ENCODE assay signal across 8 cellular contexts in genomic region chr9:4382722-4383317, GRCh38.
DNase-seq lines count a peak whose midpoint lies in the region; ATAC-seq and TF ChIP-seq lines count a peak whose summit lies in the region.

No MANE protein-coding gene starts in this region.

- no peak overlapping the region for H2AFZ ChIP-seq in Loucy (ENCODE audit: low read length)

- 53% methylated on average over 4 of the region's 4 CpGs for WGBS in liver

- H3K4me3 Mint-ChIP-seq in CD4-positive, alpha-beta T cell = no peak overlapping the region

- no peak overlapping the region for H3K9ac ChIP-seq in Loucy (ENCODE audit: low read depth, low read length, poor library complexity, severe bottlenecking)
- H3K9ac ChIP-seq in liver (ENCODE audit: low read depth in 1 of 2, low read length in 2 of 2) = no peak overlapping the region

- H3K27me3 Mint-ChIP-seq in CD4-positive, alpha-beta T cell = no peaks in the 10 kb centered on the region

- no peaks in the 10 kb centered on the region for H3K27me3 ChIP-seq in CD4-positive, alpha-beta T cell (ENCODE audit: control insufficient read depth, insufficient read depth, low read length)
- H3K27me3 ChIP-seq in Loucy (ENCODE audit: insufficient read depth, low read length, poor library complexity, severe bottlenecking) (no peaks in the 10 kb centered on the region), liver (ENCODE audit: control insufficient read depth in 4 of 4, insufficient read depth in 4 of 4, low read length in 3 of 4) (no peaks in the 10 kb centered on the region)

- in situ Hi-C loops in astrocyte of the cerebellum (cut with HindIII; ENCODE audit: low sequenced_read_pairs) = no loop called here

- H3K27ac Mint-ChIP-seq in CD4-positive, alpha-beta T cell = no peak overlapping the region

- POLR2A ChIA-PET in CD4-positive, alpha-beta T cell (lab: Charles Lee) = interaction anchor here (1.1 to 2.1 kb wide), 2 partner anchors 257 to 603 kb away, joined by 3 to 12 read pairs; partner anchors contain the start of gene JAK2

- peak; percentile 63 for TF ChIP-seq CTCF in CD4-positive, alpha-beta T cell (IDR thresholded peaks at IDR 0.05)
- TF ChIP-seq CTCF in Loucy (conservative IDR thresholded peaks at IDR 0.05; ENCODE audit: low read length) (peak; percentile 72), astrocyte of the cerebellum (IDR thresholded peaks at IDR 0.05; ENCODE audit: low read depth, low read length, missing control alignments) (peak; percentile 56), liver (IDR thresholded peaks at IDR 0.05; ENCODE audit: low read depth, low read length, missing input control) (peak; percentile 75)

- H3K9me3 Mint-ChIP-seq in CD4-positive, alpha-beta T cell = no peaks in the 10 kb centered on the region

- TF ChIP-seq RAD21 in liver (IDR thresholded peaks at IDR 0.05) = peak; percentile 88

- H3K4me1 ChIP-seq in Loucy (ENCODE audit: insufficient read depth, low read length, poor library complexity, severe bottlenecking) (no peaks in the 10 kb centered on the region), liver (ENCODE audit: control insufficient read depth in 4 of 4, insufficient read depth in 4 of 4, low read length in 3 of 4) (peaks cover 0 to 4% (median under 1%) of the 10 kb centered on the region in 4 donors)

- ATAC-seq in CD4-positive, alpha-beta T cell (ENCODE audit: poor library complexity) = peak; percentile 37
- ATAC-seq in GM18861 (IDR thresholded peaks at IDR 0.05; ENCODE audit: unreplicated experiment) (peak; percentile 71), GM19455 (IDR thresholded peaks at IDR 0.05; ENCODE audit: unreplicated experiment) (no peak)

- H3K4me3 ChIP-seq in Loucy (ENCODE audit: low read length, poor library complexity, severe bottlenecking) = no peak overlapping the region
- H3K4me3 ChIP-seq in astrocyte of the cerebellum (ENCODE audit: low read depth, low read length) = no peak overlapping the region
- H3K4me3 ChIP-seq in liver (ENCODE audit: low read depth in 1 of 3, low read length in 3 of 3) = no peak overlapping the region

- H3K27ac ChIP-seq in CD4-positive, alpha-beta T cell (ENCODE audit: low read depth, low read length) = no peak overlapping the region
- no peak overlapping the region for H3K27ac ChIP-seq in liver (ENCODE audit: low read depth in 1 of 2, low read length in 2 of 2)

- no peaks in the 10 kb centered on the region for H4K20me1 ChIP-seq in Loucy (ENCODE audit: insufficient read depth, low read length, poor library complexity, severe bottlenecking)

- H3F3A ChIP-seq in Loucy (ENCODE audit: low read depth) = no peaks in the 10 kb centered on the region

- CTCF ChIA-PET in CD4-positive, alpha-beta T cell (lab: Charles Lee) = interaction anchor here (0.7 to 0.9 kb wide), 2 partner anchors 256 to 258 kb away, joined by 3 read pairs; no protein-coding TSS in a partner anchor

- H3K36me3 ChIP-seq in Loucy (ENCODE audit: insufficient read depth, low read length) (no peaks in the 10 kb centered on the region), liver (ENCODE audit: control insufficient read depth in 4 of 4, insufficient read depth in 3 of 4, low read depth in 1 of 4, low read length in 3 of 4) (no peaks in the 10 kb centered on the region)

- no peaks in the 10 kb centered on the region for H3K9me2 ChIP-seq in Loucy (replicated peaks; ENCODE audit: low read depth, low read length)

- no peak overlapping the region for H3K4me2 ChIP-seq in Loucy (ENCODE audit: low read depth, low read length, poor library complexity, severe bottlenecking)

- H3K9me3 ChIP-seq in CD4-positive, alpha-beta T cell (ENCODE audit: control insufficient read depth, low read length) = no peaks in the 10 kb centered on the region
- H3K9me3 ChIP-seq in Loucy (ENCODE audit: insufficient read depth, low read depth, low read length) (no peaks in the 10 kb centered on the region), liver (ENCODE audit: control insufficient read depth in 4 of 4, low read length in 3 of 4) (no peaks in the 10 kb centered on the region)

- H3K79me2 ChIP-seq in Loucy (ENCODE audit: insufficient read depth, low read length) = no peaks in the 10 kb centered on the region

- intact Hi-C loops in CD4-positive, alpha-beta T cell (cut with DNase I, micrococcal nuclease) = loop anchor here (1.0 to 10.0 kb wide), 5 partner anchors 257 to 604 kb away; partner anchors contain the start of genes JAK2 (in 2 of the 2) and AK3 (in 1 of the 2)

- no peaks in the 10 kb centered on the region for H3K36me3 Mint-ChIP-seq in CD4-positive, alpha-beta T cell (ENCODE audit: low read depth)

- H3K4me1 Mint-ChIP-seq in CD4-positive, alpha-beta T cell (ENCODE audit: low read depth) = peaks cover 4% of the 10 kb centered on the region

- no peak for DNase-seq in CD4-positive, alpha-beta T cell
- DNase-seq in astrocyte of the cerebellum (ENCODE audit: low read depth) (peak; percentile 20), islet precursor cell (no peak), 8988T (no peak)

TF ChIP-seq in liver, 16 proteins besides CTCF, POLR2A, EP300 and RAD21:
- TF ChIP-seq JUND (IDR thresholded peaks at IDR 0.05) (no peak), MAX (IDR thresholded peaks at IDR 0.05) (no peak), REST (IDR thresholded peaks at IDR 0.05) (no peak), RXRA (IDR thresholded peaks at IDR 0.05) (no peak), ZBTB33 (IDR thresholded peaks at IDR 0.05) (no peak), HNF4A (conservative IDR thresholded peaks at IDR 0.05) (no peak), TAF1 (conservative IDR thresholded peaks at IDR 0.05) (no peak), EGR1 (IDR thresholded peaks at IDR 0.05; ENCODE audit: low read depth in 2 of 2) (no peak), NR2F2 (IDR thresholded peaks at IDR 0.05) (no peak), SP1 (IDR thresholded peaks at IDR 0.05) (no peak), YY1 (IDR thresholded peaks at IDR 0.05) (no peak), FOXA2 (IDR thresholded peaks at IDR 0.05) (no peak), FOXA1 (IDR thresholded peaks at IDR 0.05) (no peak), ATF3 (IDR thresholded peaks at IDR 0.05) (no peak), HNF4G (IDR thresholded peaks at IDR 0.05) (no peak), GABPA (IDR thresholded peaks at IDR 0.05 in 1 of 2, conservative IDR thresholded peaks at IDR 0.05 in 1 of 2) (no peak)
